ENCODE assay signal across 10 cellular contexts in genomic region chr7:19404912-19405329, GRCh38.
DNase-seq lines count a peak whose midpoint lies in the region; ATAC-seq and TF ChIP-seq lines count a peak whose summit lies in the region.
"Had no signal": no experiment of that assay in that cellular context is flagged by ENCODE, and none has a peak within 500 bp of the region (broad histone marks: within the 10 kb centered on the region; RNA-seq: fewer than 3 reads in every experiment).

No MANE protein-coding gene starts in this region.

- no peak for ATAC-seq in HG03342 (IDR thresholded peaks at IDR 0.05; ENCODE audit: unreplicated experiment)
- ATAC-seq: stimulated activated naive B cell treated with anti-CD40 and anti-IgM and Interleukin-4, amounts not matched to agents 10 μg/mL and 1 μg/mL and 100 μg/mL, for 72 hours had no signal

- H3K4me1 Mint-ChIP-seq in nephron progenitor cell = peaks cover 25% of the 10 kb centered on the region
- H3K4me1 Mint-ChIP-seq: stimulated activated naive B cell treated with anti-CD40 and anti-IgM and Interleukin-4, amounts not matched to agents 10 μg/mL and 1 μg/mL and 100 μg/mL, for 72 hours had no signal

- H3K36me3 Mint-ChIP-seq in nephron progenitor cell (ENCODE audit: low read depth) = no peaks in the 10 kb centered on the region
- H3K36me3 Mint-ChIP-seq: stimulated activated naive B cell treated with anti-CD40 and anti-IgM and Interleukin-4, amounts not matched to agents 10 μg/mL and 1 μg/mL and 100 μg/mL, for 72 hours had no signal

- H3K4me3 ChIP-seq in choroid plexus epithelial cell (ENCODE audit: low read depth, low read length) (peak overlapping the region; percentile 14), vagina (no peak overlapping the region)

- no peaks in the 10 kb centered on the region for H3K9me3 ChIP-seq in vagina

- no peak for TF ChIP-seq POLR2A in vagina (IDR thresholded peaks at IDR 0.05)

- no peak overlapping the region for H3K4me3 Mint-ChIP-seq in nephron progenitor cell
- H3K4me3 Mint-ChIP-seq: neural crest cell; stimulated activated naive B cell treated with anti-CD40 and anti-IgM and Interleukin-4, amounts not matched to agents 10 μg/mL and 1 μg/mL and 100 μg/mL, for 72 hours had no signal

- H3K27ac Mint-ChIP-seq in nephron progenitor cell = peak overlapping the region; percentile 91
- H3K27ac Mint-ChIP-seq: stimulated activated naive B cell treated with anti-CD40 and anti-IgM and Interleukin-4, amounts not matched to agents 10 μg/mL and 1 μg/mL and 100 μg/mL, for 72 hours had no signal

- TF ChIP-seq CTCF in choroid plexus epithelial cell (conservative IDR thresholded peaks at IDR 0.05; ENCODE audit: low read depth, low read length) (no peak), nephron progenitor cell (IDR thresholded peaks at IDR 0.05) (no peak), vagina (IDR thresholded peaks at IDR 0.05) (no peak)

- intact Hi-C loops in vagina (cut with DNase I) = no loop called here

- no peaks in the 10 kb centered on the region for H3K27me3 Mint-ChIP-seq in nephron progenitor cell (ENCODE audit: low read depth, poor library complexity)
- H3K27me3 Mint-ChIP-seq: stimulated activated naive B cell treated with anti-CD40 and anti-IgM and Interleukin-4, amounts not matched to agents 10 μg/mL and 1 μg/mL and 100 μg/mL, for 72 hours had no signal

- no peaks in the 10 kb centered on the region for H3K9me3 Mint-ChIP-seq in nephron progenitor cell
- H3K9me3 Mint-ChIP-seq: neural crest cell; stimulated activated naive B cell treated with anti-CD40 and anti-IgM and Interleukin-4, amounts not matched to agents 10 μg/mL and 1 μg/mL and 100 μg/mL, for 72 hours had no signal

- no peaks in the 10 kb centered on the region for H3K36me3 ChIP-seq in vagina

- DNase-seq in ELR (ENCODE audit: low read depth) (peak; percentile 98), NCI-H226 (peak; percentile 100), choroid plexus epithelial cell (ENCODE audit: low read depth) (peak; percentile 97), nephron progenitor cell (no peak), SHP77 (lab: John Stamatoyannopoulos, UW) (no peak), vagina (ENCODE audit: extremely low spot score in 2 of 2) (no peak), GM19240 (ENCODE audit: insufficient read length, low spot score) (no peak)
- DNase-seq: stimulated activated naive B cell treated with anti-CD40 and anti-IgM and Interleukin-4, amounts not matched to agents 10 μg/mL and 1 μg/mL and 100 μg/mL, for 72 hours had no signal

- H3K27ac ChIP-seq in vagina = no peak overlapping the region

- H3K4me1 ChIP-seq in vagina = no peaks in the 10 kb centered on the region

- H3K27me3 ChIP-seq in vagina = no peaks in the 10 kb centered on the region

Comparison
In these comparisons a context has a peak if more than half of its experiments do, and no peak if none do; other contexts are left out.
1. DNase-seq: peak in ELR (single experiment), NCI-H226 (single experiment) and choroid plexus epithelial cell (single experiment); none in nephron progenitor cell (single experiment), SHP77 (0 of 2), vagina (0 of 2) and GM19240 (single experiment).